Comparison of ENCODE assay signal across 1 cellular context in the genomic region with DNA sequence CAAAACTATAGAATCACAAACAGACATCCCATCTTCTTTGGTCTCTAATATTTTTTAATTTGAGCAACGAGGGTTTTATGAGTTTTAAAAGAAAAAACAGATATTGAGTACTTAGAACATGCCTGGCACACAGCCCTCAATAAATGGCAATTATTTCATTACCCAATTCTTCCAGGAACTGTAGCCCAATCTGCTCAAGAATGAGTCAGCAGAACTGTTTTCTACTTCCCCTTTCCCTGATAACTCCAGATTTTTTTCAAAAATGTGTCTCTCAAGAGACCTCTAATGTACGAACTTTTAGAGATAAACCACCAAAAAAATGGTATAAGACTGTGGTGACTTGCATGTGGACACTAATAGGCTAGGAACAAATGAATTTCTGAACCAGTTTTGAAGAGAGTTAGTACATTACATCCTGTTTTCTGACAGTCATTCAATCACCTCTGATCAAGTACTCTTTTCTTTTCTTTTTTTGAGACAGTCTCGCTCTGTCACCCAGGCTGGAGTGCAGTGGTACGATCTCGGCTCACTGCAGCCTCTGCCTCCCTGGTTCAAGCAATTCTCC.
A peak's percentile ranks its signal among the peaks of the same experiment; 100 is the strongest.
TF ChIP-seq lines count a peak whose summit lies in the region.

No MANE protein-coding gene starts in this region.

TF ChIP-seq in K562, 482 proteins besides CTCF, POLR2A, EP300 and RAD21 (continues in another document):
- TF ChIP-seq SPI1 (IDR thresholded peaks at IDR 0.05; ENCODE audit: borderline replicate concordance, low read depth, low read length) = peak; percentile 88
- TF ChIP-seq TCF3 (CRISPR knock-in tag; IDR thresholded peaks at IDR 0.05) = peak; percentile 23; the same call in 1 of the 2 replicates
- TF ChIP-seq ETV6 (IDR thresholded peaks at IDR 0.05; ENCODE audit: borderline replicate concordance in 1 of 2, low read depth in 2 of 2, low read length in 1 of 2) = 0 out of 4 replicates have a peak, but pooled peaks of 1 of the 2 experiments have one; percentile 31
- TF ChIP-seq ETV6 (CRISPR knock-in tag; IDR thresholded peaks at IDR 0.05; ENCODE audit: borderline replicate concordance) = no peak
- TF ChIP-seq ZNF766 (CRISPR knock-in tag; conservative IDR thresholded peaks at IDR 0.05) = 0 out of 2 replicates have a peak, but pooled peaks have one; percentile 37
- peak; percentile 87 for TF ChIP-seq ARID1B (IDR thresholded peaks at IDR 0.05)
- peak; percentile 65; the same call in 1 of the 2 replicates for TF ChIP-seq SMARCA5 (IDR thresholded peaks at IDR 0.05)
- peak; percentile 91 for TF ChIP-seq BACH1 (tag; IDR thresholded peaks at IDR 0.05)
- peak; percentile 39 for TF ChIP-seq HDAC3 (IDR thresholded peaks at IDR 0.05; ENCODE audit: borderline replicate concordance, partially characterized antibody)
- TF ChIP-seq ATF7 (IDR thresholded peaks at IDR 0.05) = 0 out of 2 replicates have a peak, but pooled peaks have one; percentile 55
- no peak for TF ChIP-seq ZNF280A (IDR thresholded peaks at IDR 0.05; ENCODE audit: low read depth, partially characterized antibody)
- TF ChIP-seq TAL1 (IDR thresholded peaks at IDR 0.05) = no peak
- no peak for TF ChIP-seq DLX4 (CRISPR knock-in tag; IDR thresholded peaks at IDR 0.05)
- TF ChIP-seq, protein P1, sequence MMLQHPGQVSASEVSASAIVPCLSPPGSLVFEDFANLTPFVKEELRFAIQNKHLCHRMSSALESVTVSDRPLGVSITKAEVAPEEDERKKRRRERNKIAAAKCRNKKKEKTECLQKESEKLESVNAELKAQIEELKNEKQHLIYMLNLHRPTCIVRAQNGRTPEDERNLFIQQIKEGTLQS (IDR thresholded peaks at IDR 0.05) = peak; percentile 75
- TF ChIP-seq, protein P1 (CRISPR knock-in tag; conservative IDR thresholded peaks at IDR 0.05) = no peak
- TF ChIP-seq IRF2 (CRISPR knock-in tag; IDR thresholded peaks at IDR 0.05) = no peak
- TF ChIP-seq PRDM10 (IDR thresholded peaks at IDR 0.05; ENCODE audit: partially characterized antibody) = peak; percentile 87
- no peak for TF ChIP-seq FOXJ3 (CRISPR knock-in tag; IDR thresholded peaks at IDR 0.05)
- TF ChIP-seq E2F8 (IDR thresholded peaks at IDR 0.05; ENCODE audit: low read depth, partially characterized antibody) = peak; percentile 42
- TF ChIP-seq TRIM24 (IDR thresholded peaks at IDR 0.05) = peak; percentile 51 to 60; a peak in 3 of 4 replicates
- no peak for TF ChIP-seq SREBF1 (IDR thresholded peaks at IDR 0.05; ENCODE audit: borderline replicate concordance, low read depth, low read length)
- TF ChIP-seq, protein P2, sequence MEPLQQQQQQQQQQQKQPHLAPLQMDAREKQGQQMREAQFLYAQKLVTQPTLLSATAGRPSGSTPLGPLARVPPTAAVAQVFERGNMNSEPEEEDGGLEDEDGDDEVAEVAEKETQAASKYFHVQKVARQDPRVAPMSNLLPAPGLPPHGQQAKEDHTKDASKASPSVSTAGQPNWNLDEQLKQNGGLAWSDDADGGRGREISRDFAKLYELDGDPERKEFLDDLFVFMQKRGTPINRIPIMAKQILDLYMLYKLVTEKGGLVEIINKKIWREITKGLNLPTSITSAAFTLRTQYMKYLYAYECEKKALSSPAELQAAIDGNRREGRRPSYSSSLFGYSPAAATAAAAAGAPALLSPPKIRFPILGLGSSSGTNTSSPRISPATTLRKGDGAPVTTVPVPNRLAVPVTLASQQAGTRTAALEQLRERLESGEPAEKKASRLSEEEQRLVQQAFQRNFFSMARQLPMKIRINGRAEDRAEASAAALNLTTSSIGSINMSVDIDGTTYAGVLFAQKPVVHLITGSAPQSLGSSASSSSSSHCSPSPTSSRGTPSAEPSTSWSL (CRISPR knock-in tag; IDR thresholded peaks at IDR 0.05; ENCODE audit: borderline replicate concordance) = no peak
- peak; percentile 96 for TF ChIP-seq SMARCE1 (IDR thresholded peaks at IDR 0.05)
- no peak for TF ChIP-seq TFE3 (CRISPR knock-in tag; IDR thresholded peaks at IDR 0.05)
- TF ChIP-seq BCOR (IDR thresholded peaks at IDR 0.05) = peak; percentile 59; the same call in 1 of the 2 replicates
- TF ChIP-seq MEF2A (IDR thresholded peaks at IDR 0.05; ENCODE audit: control insufficient read depth, low read depth, low read length) = no peak
- 0 out of 4 replicates have a peak, but pooled peaks of 1 of the 2 experiments have one; percentile 86 for TF ChIP-seq ZNF318 (IDR thresholded peaks at IDR 0.05; ENCODE audit: borderline replicate concordance in 1 of 2, low read depth in 1 of 2)
- no peak for TF ChIP-seq EHMT2 (IDR thresholded peaks at IDR 0.05)
- TF ChIP-seq SIN3A (IDR thresholded peaks at IDR 0.05; ENCODE audit: borderline replicate concordance in 2 of 2, control insufficient read depth in 1 of 2, low read depth in 2 of 2, low read length in 2 of 2) = no peak
- TF ChIP-seq LEF1 (IDR thresholded peaks at IDR 0.05) = no peak
- no peak for TF ChIP-seq ZZZ3 (IDR thresholded peaks at IDR 0.05)
- TF ChIP-seq ADNP (tag; IDR thresholded peaks at IDR 0.05) = 0 out of 2 replicates have a peak, but pooled peaks have one; percentile 35
- 0 out of 2 replicates have a peak, but pooled peaks have one; percentile 57 for TF ChIP-seq POLR2H (tag; IDR thresholded peaks at IDR 0.05; ENCODE audit: low read depth)
- TF ChIP-seq FOXM1 (IDR thresholded peaks at IDR 0.05; ENCODE audit: low read depth) = peak; percentile 61; the same call in 1 of the 2 replicates
- no peak for TF ChIP-seq FOXM1 (CRISPR knock-in tag; IDR thresholded peaks at IDR 0.05; ENCODE audit: low read depth)
